In genomic region chr5:128965011-128965637, GRCh38 we compare ENCODE assay signal across 9 cellular contexts. TPM values are rescaled to one million over a fixed set of nuclear protein-coding genes. Genes with fewer than 3 reads are reported as not detected.
DNase-seq lines count a peak whose midpoint lies in the region; FAIRE-seq and TF ChIP-seq lines count a peak whose summit lies in the region.
"Had no signal": no experiment of that assay in that cellular context is flagged by ENCODE, and none has a peak within 500 bp of the region (broad histone marks: within the 10 kb centered on the region; RNA-seq: fewer than 3 reads in every experiment).

A gene with protein sequence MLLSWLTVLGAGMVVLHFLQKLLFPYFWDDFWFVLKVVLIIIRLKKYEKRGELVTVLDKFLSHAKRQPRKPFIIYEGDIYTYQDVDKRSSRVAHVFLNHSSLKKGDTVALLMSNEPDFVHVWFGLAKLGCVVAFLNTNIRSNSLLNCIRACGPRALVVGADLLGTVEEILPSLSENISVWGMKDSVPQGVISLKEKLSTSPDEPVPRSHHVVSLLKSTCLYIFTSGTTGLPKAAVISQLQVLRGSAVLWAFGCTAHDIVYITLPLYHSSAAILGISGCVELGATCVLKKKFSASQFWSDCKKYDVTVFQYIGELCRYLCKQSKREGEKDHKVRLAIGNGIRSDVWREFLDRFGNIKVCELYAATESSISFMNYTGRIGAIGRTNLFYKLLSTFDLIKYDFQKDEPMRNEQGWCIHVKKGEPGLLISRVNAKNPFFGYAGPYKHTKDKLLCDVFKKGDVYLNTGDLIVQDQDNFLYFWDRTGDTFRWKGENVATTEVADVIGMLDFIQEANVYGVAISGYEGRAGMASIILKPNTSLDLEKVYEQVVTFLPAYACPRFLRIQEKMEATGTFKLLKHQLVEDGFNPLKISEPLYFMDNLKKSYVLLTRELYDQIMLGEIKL (plus strand): TSS chr5:128965488. CDS start chr5:128966138, 650 bp downstream.

- peaks cover 8% of the 10 kb centered on the region for H3K4me1 ChIP-seq in endothelial cell of umbilical vein (ENCODE audit: control insufficient read depth, extremely low read depth, insufficient read depth, low read length)

- DNase-seq in DMS53 treated with DMSO at 0.1 percent for 48 hours (lab: John Stamatoyannopoulos, UW; ENCODE audit: unreplicated experiment) (peak; percentile 22), NCI-H510A treated with DMSO at 0.1 percent for 48 hours (lab: John Stamatoyannopoulos, UW) (peak; percentile 40), endothelial cell of umbilical vein (ENCODE audit: low read depth, low spot score) (no peak), NCI-H1092 (lab: John Stamatoyannopoulos, UW) (no peak), DMS114 treated with DMSO at 0.1 percent for 48 hours (lab: John Stamatoyannopoulos, UW; ENCODE audit: unreplicated experiment) (no peak), OCI-M2 (lab: John Stamatoyannopoulos, UW; ENCODE audit: unreplicated experiment) (no peak), epidermal melanocyte (ENCODE audit: insufficient read length, low spot score) (no peak)
- DNase-seq: MM.1S had no signal

- H3K27ac ChIP-seq in endothelial cell of umbilical vein (ENCODE audit: insufficient read depth, low read depth, low read length) = no peak within 1 kb of the TSS
- no peak within 1 kb of the TSS for H3K27ac ChIP-seq in neural cell (ENCODE audit: low read length)

- dilution Hi-C loops in endothelial cell of umbilical vein (cut with MboI; ENCODE audit: extremely low pct_ligation_motif_present, low sequenced_read_pairs) = no loop called here

- FAIRE-seq in endothelial cell of umbilical vein (lab: Jason Lieb, UNC) = peak; percentile 31

- H3K9ac ChIP-seq in endothelial cell of umbilical vein (replicated peaks; ENCODE audit: extremely low read depth, insufficient read depth, low read length) (no peak within 1 kb of the TSS), neural cell (ENCODE audit: low read length) (no peak within 1 kb of the TSS)

- H3F3A ChIP-seq in neural cell (ENCODE audit: insufficient read depth, low read length, poor library complexity, severe bottlenecking) = no peaks in the 10 kb centered on the region

- H2AFZ ChIP-seq in endothelial cell of umbilical vein (ENCODE audit: low read depth, low read length) (peak within 1 kb of the TSS; percentile 89), neural cell (ENCODE audit: low read depth, low read length) (no peak within 1 kb of the TSS)

- TF ChIP-seq EP300 in neural cell (conservative IDR thresholded peaks at IDR 0.05; ENCODE audit: poor library complexity, severe bottlenecking) = no peak

- CTCF ChIA-PET in endothelial cell of umbilical vein (lab: Charles Lee) = interaction anchor here (0.6 kb wide), 1 partner anchor 9 kb away, joined by 3 read pairs; no protein-coding TSS in a partner anchor

- H3K9me2 ChIP-seq in neural cell (ENCODE audit: insufficient read depth, low read length) = no peaks in the 10 kb centered on the region

- H3K36me3 ChIP-seq in endothelial cell of umbilical vein (ENCODE audit: control insufficient read depth in 2 of 2, extremely low read depth in 1 of 2, insufficient read depth in 2 of 2, low read length in 2 of 2) (no peaks in the 10 kb centered on the region), neural cell (ENCODE audit: insufficient read depth, low read length) (no peaks in the 10 kb centered on the region)

- no TSS peak for BruUV-seq in endothelial cell of umbilical vein (replicated peaks; lab: Mats Ljungman, UMichigan)

- intact Hi-C loops in endothelial cell of umbilical vein (cut with micrococcal nuclease) = no loop called here

- peak within 1 kb of the TSS; percentile 72 for H3K4me2 ChIP-seq in endothelial cell of umbilical vein (ENCODE audit: insufficient read depth, low read length)
- no peak within 1 kb of the TSS for H3K4me2 ChIP-seq in neural cell (ENCODE audit: low read length)

- H3K9me3 ChIP-seq in endothelial cell of umbilical vein (replicated peaks; ENCODE audit: control insufficient read depth, insufficient read depth, low read length) (no peaks in the 10 kb centered on the region), neural cell (ENCODE audit: low read length) (no peaks in the 10 kb centered on the region)

- no peak for TF ChIP-seq POLR2A in endothelial cell of umbilical vein (IDR thresholded peaks at IDR 0.05; ENCODE audit: low read depth, low read length)

- TF ChIP-seq CTCF in endothelial cell of umbilical vein (IDR thresholded peaks at IDR 0.05; ENCODE audit: extremely low read depth in 1 of 2, insufficient read depth in 1 of 2, low read depth in 1 of 2, low read length in 2 of 2) (no peak), neural cell (IDR thresholded peaks at IDR 0.05; ENCODE audit: poor library complexity, severe bottlenecking) (no peak)

- H3K9me1 ChIP-seq in endothelial cell of umbilical vein (replicated peaks; ENCODE audit: control insufficient read depth, extremely low read depth, insufficient read depth, low read length) = no peaks in the 10 kb centered on the region

- TF ChIP-seq RAD21 in neural cell (conservative IDR thresholded peaks at IDR 0.05) = no peak

- H3K79me2 ChIP-seq in endothelial cell of umbilical vein (ENCODE audit: control insufficient read depth, insufficient read depth, low read length) (no peaks in the 10 kb centered on the region), neural cell (replicated peaks; ENCODE audit: insufficient read depth, low read length) (no peaks in the 10 kb centered on the region)

- POLR2A ChIA-PET in endothelial cell of umbilical vein (lab: Charles Lee) = no interaction called here

- peak within 1 kb of the TSS; percentile 28 to 54 (median 41) for H3K4me3 ChIP-seq in endothelial cell of umbilical vein (replicated peaks in 1 of 3; ENCODE audit: insufficient read depth in 1 of 3, low read depth in 1 of 3, low read length in 3 of 3)
- peak within 1 kb of the TSS; percentile 66 for H3K4me3 ChIP-seq in neural cell (ENCODE audit: low read length)

- H4K20me1 ChIP-seq in endothelial cell of umbilical vein (replicated peaks; ENCODE audit: control insufficient read depth, extremely low read depth, insufficient read depth, low read length) (no peaks in the 10 kb centered on the region), neural cell (ENCODE audit: insufficient read depth) (no peaks in the 10 kb centered on the region)

- H3K27me3 ChIP-seq in endothelial cell of umbilical vein (ENCODE audit: control insufficient read depth in 2 of 2, insufficient read depth in 2 of 2, low read length in 2 of 2) (peaks cover 6 to 16% of the 10 kb centered on the region in 2 experiments), neural cell (ENCODE audit: insufficient read depth, low read depth, low read length) (peaks cover 15% of the 10 kb centered on the region)

TF ChIP-seq in endothelial cell of umbilical vein, 7 proteins besides CTCF, POLR2A, EP300 and RAD21:
- TF ChIP-seq GATA2 (IDR thresholded peaks at IDR 0.05; ENCODE audit: insufficient read depth, insufficient read length, low read depth, low read length) (no peak), EZH2 (IDR thresholded peaks at IDR 0.05; ENCODE audit: borderline replicate concordance, low read depth, low read length, severe bottlenecking) (no peak), FOS (IDR thresholded peaks at IDR 0.05; ENCODE audit: borderline replicate concordance, insufficient read depth, low read length) (no peak), POLR2AphosphoS5 (IDR thresholded peaks at IDR 0.05; ENCODE audit: insufficient read depth, low read depth, low read length) (no peak), MYC (IDR thresholded peaks at IDR 0.05; ENCODE audit: low read depth, low read length) (no peak)

TF ChIP-seq in neural cell, 6 proteins besides CTCF, POLR2A, EP300 and RAD21:
- TF ChIP-seq MXI1 (conservative IDR thresholded peaks at IDR 0.05; ENCODE audit: poor library complexity, severe bottlenecking) (no peak), REST (IDR thresholded peaks at IDR 0.05; ENCODE audit: borderline replicate concordance) (no peak), POLR2AphosphoS5 (IDR thresholded peaks at IDR 0.05) (no peak), EZH2 (IDR thresholded peaks at IDR 0.05; ENCODE audit: borderline replicate concordance, insufficient read depth, low read length, poor library complexity, severe bottlenecking) (no peak), SMC3 (conservative IDR thresholded peaks at IDR 0.05; ENCODE audit: poor library complexity) (no peak), TAF1 (IDR thresholded peaks at IDR 0.05; ENCODE audit: low read depth) (no peak)
TF ChIP-seq in neural cell: peak in this region for 0.

RNA-seq across cellular contexts. Expression of the gene that starts here (rescaled TPM):
- total RNA-seq in endothelial cell of umbilical vein = 0.18 TPM in 1 of 2 replicates, not detected in the other
- polyA plus RNA-seq in endothelial cell of umbilical vein (0.10 TPM in 1 of 2 replicates, not detected in the other), neural cell (0.37 and 1.0 TPM in 2 replicates)
- 0.08 TPM in 1 of 2 replicates, not detected in the other for polyA plus RNA-seq in endothelial cell of umbilical vein (2011; cell fraction: cytosol; rRNA removed)
- polyA plus RNA-seq in endothelial cell of umbilical vein (2011; cell fraction: nucleus; rRNA removed) = 0.13 TPM in 1 of 2 replicates, not detected in the other
- 0.09 TPM in 1 of 2 replicates, not detected in the other for polyA plus RNA-seq in endothelial cell of umbilical vein (2012)
- polyA minus RNA-seq in endothelial cell of umbilical vein (not detected in 2 replicates), neural cell (1.7 and 2.7 TPM in 2 replicates)
- not detected for polyA minus RNA-seq in endothelial cell of umbilical vein (2011; cell fraction: cytosol; rRNA and poly(A)+ RNA removed)
- not detected in 2 replicates for polyA minus RNA-seq in endothelial cell of umbilical vein (2011; cell fraction: nucleus; rRNA and poly(A)+ RNA removed)

Comparison
In these comparisons a context has a peak if more than half of its experiments do, and no peak if none do; other contexts are left out.
1. DNase-seq: peak in DMS53 treated with DMSO at 0.1 percent for 48 hours (single experiment) and NCI-H510A treated with DMSO at 0.1 percent for 48 hours (single experiment); none in endothelial cell of umbilical vein (single experiment), NCI-H1092 (single experiment), DMS114 treated with DMSO at 0.1 percent for 48 hours (single experiment), OCI-M2 (single experiment) and epidermal melanocyte (single experiment).